ENCODE assay signal across 8 cellular contexts in the genomic region with DNA sequence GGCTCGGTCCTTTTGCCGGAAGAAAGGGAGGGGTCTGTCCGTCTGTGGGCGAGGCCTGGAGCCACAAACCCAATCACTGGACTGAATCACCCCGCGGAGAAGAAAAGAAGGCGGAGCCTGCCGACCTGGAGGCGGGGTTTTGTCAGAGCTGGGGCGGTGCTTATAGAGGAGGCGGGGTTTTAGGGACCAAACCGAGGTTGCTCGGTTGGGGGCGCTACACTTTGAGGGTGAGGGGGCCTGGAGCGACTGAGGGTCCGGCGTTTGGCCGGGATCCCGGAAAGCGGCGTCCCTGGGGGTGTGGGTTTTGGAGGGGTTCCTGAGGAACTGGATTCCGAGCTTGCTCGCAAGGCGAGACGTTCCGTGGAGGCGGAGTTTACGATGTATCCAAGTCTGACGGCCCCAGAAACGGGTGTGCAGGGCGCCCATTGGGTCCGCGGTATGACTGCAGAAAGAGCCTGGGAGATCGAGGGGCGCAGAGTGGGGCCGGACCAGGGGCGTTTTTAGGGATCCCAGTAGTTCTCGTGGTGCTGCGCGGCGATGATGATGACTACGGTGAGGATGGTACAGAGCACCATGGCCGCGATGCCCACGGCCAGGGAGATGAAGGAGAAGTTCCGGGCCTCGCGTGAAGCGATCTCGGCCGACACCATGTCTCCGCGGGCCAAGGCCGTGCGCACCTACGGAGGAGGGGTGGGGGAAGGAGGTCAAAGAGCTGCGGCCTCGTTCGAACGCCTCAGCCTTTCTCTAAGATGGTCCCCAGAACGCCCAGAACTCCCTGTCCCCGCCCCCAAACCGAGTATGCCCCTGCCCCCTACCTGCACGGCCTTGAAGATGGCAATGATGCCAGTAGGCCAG. TPM values are rescaled to one million over a fixed set of nuclear protein-coding genes. Genes with fewer than 3 reads are reported as not detected.
DNase-seq lines count a peak whose midpoint lies in the region; ATAC-seq and TF ChIP-seq lines count a peak whose summit lies in the region.
"Had no signal": no experiment of that assay in that cellular context is flagged by ENCODE, and none has a peak within 500 bp of the region (broad histone marks: within the 10 kb centered on the region; RNA-seq: fewer than 3 reads in every experiment).

No MANE protein-coding gene starts in this region.

- H3K4me3 ChIP-seq in astrocyte of the spinal cord (ENCODE audit: low read depth, low read length), result peak overlapping the region; percentile 32
- H3K4me3 ChIP-seq in lower lobe of right lung, result peak overlapping the region; percentile 31

- H3K4me1 ChIP-seq in lower lobe of right lung, result peaks cover 20% of the 10 kb centered on the region

- ATAC-seq in lower lobe of right lung, result peak; percentile 54 to 61
- no peak for ATAC-seq in HG03095 (IDR thresholded peaks at IDR 0.05; ENCODE audit: unreplicated experiment)
- ATAC-seq in GM19328 (IDR thresholded peaks at IDR 0.05; ENCODE audit: unreplicated experiment), result no peak

- intact Hi-C loops in lower lobe of right lung (cut with DNase I), result no loop called here

- peaks cover 40% of the 10 kb centered on the region for H3K27me3 ChIP-seq in lower lobe of right lung (ENCODE audit: low read depth)

- H3K9me3 ChIP-seq in lower lobe of right lung, result no peaks in the 10 kb centered on the region

- H3K27ac ChIP-seq in lower lobe of right lung, result no peak overlapping the region
- H3K27ac ChIP-seq: KMS-11 had no signal

- H3K36me3 ChIP-seq in lower lobe of right lung, result no peaks in the 10 kb centered on the region

- TF ChIP-seq CTCF in astrocyte of the spinal cord (IDR thresholded peaks at IDR 0.05; ENCODE audit: low read depth, low read length), result peak; percentile 35
- TF ChIP-seq CTCF in lower lobe of right lung (IDR thresholded peaks at IDR 0.05), result peak; percentile 13

- DNase-seq in activated CD4-positive, CD25-positive, alpha-beta regulatory T cell treated with anti-CD3 and anti-CD28 coated beads, Interleukin-2, amount 50 U/mL, for 16 hours (ENCODE audit: low read depth, low spot score), result peak; percentile 34
- DNase-seq in astrocyte of the spinal cord (ENCODE audit: low read depth, low spot score) (peak; percentile 60), lower lobe of right lung (peak; percentile 74), AML-193 (lab: John Stamatoyannopoulos, UW) (no peak)
- peak; percentile 38 to 58 for DNase-seq in stimulated activated CD8-positive, alpha-beta memory T cell treated with anti-CD3 and anti-CD28 coated beads, Interleukin-15, amount 100 ng/mL, for 48 hours (ENCODE audit: low read depth in 2 of 2)

- in situ Hi-C loops in astrocyte of the spinal cord (cut with HindIII; ENCODE audit: low sequenced_read_pairs), result no loop called here

RNA-seq across cellular contexts. Expression of gene PRRT1, which starts 2.8 kb away (rescaled TPM):
- total RNA-seq in lower lobe of right lung, result 1.2 TPM

RNA-seq across cellular contexts. Expression of gene PPT2, which starts 5.0 kb away (rescaled TPM):
- total RNA-seq in lower lobe of right lung, result 13.7 TPM

RNA-seq across cellular contexts. Expression of gene EGFL8, which starts 15.4 kb away (rescaled TPM):
- 13.4 TPM for total RNA-seq in lower lobe of right lung

RNA-seq across cellular contexts. Expression of gene FKBPL, which starts 18.9 kb away (rescaled TPM):
- 5.8 TPM for total RNA-seq in lower lobe of right lung

RNA-seq across cellular contexts. Expression of gene ATF6B, which starts 20.9 kb away (rescaled TPM):
- total RNA-seq in lower lobe of right lung, result 83.7 TPM

Comparison
In these comparisons a context has a peak if more than half of its experiments do, and no peak if none do; other contexts are left out.
1. DNase-seq: peak in activated CD4-positive, CD25-positive, alpha-beta regulatory T cell treated with anti-CD3 and anti-CD28 coated beads, Interleukin-2, amount 50 U/mL, for 16 hours (single experiment), astrocyte of the spinal cord (single experiment), lower lobe of right lung (single experiment) and stimulated activated CD8-positive, alpha-beta memory T cell treated with anti-CD3 and anti-CD28 coated beads, Interleukin-15, amount 100 ng/mL, for 48 hours (2 of 2); none in AML-193 (0 of 2).
2. ATAC-seq: peak in lower lobe of right lung (2 of 2); none in HG03095 (single experiment) and GM19328 (single experiment).